14 cellular contexts compared by ENCODE assay signal in genomic region chr6:86017236-86017635, GRCh38.
DNase-seq lines count a peak whose midpoint lies in the region; ATAC-seq lines count a peak whose summit lies in the region.
"Had no signal": no experiment of that assay in that cellular context is flagged by ENCODE, and none has a peak within 500 bp of the region (broad histone marks: within the 10 kb centered on the region; RNA-seq: fewer than 3 reads in every experiment).

No MANE protein-coding gene starts in this region.

- H3K4me1 Mint-ChIP-seq in stimulated activated naive CD8-positive, alpha-beta T cell treated with anti-CD3 and anti-CD28 coated beads, Interleukin-15, amount 100 ng/mL, for 72 hours = no peaks in the 10 kb centered on the region
- H3K4me1 Mint-ChIP-seq: T-cell had no signal

- H3K9me3 Mint-ChIP-seq in stimulated activated naive CD8-positive, alpha-beta T cell treated with anti-CD3 and anti-CD28 coated beads, Interleukin-15, amount 100 ng/mL, for 72 hours = no peaks in the 10 kb centered on the region

- intact Hi-C loops in head of caudate nucleus (cut with DNase I) = no loop called here

- no peak overlapping the region for H3K27ac Mint-ChIP-seq in stimulated activated naive CD8-positive, alpha-beta T cell treated with anti-CD3 and anti-CD28 coated beads, Interleukin-15, amount 100 ng/mL, for 72 hours
- H3K27ac Mint-ChIP-seq: T-cell had no signal

- H3K27me3 Mint-ChIP-seq in stimulated activated naive CD8-positive, alpha-beta T cell treated with anti-CD3 and anti-CD28 coated beads, Interleukin-15, amount 100 ng/mL, for 72 hours = no peaks in the 10 kb centered on the region

- no peak overlapping the region for H3K4me3 Mint-ChIP-seq in stimulated activated naive CD8-positive, alpha-beta T cell treated with anti-CD3 and anti-CD28 coated beads, Interleukin-15, amount 100 ng/mL, for 72 hours
- H3K4me3 Mint-ChIP-seq: T-cell had no signal

- peak; percentile 63 for ATAC-seq in stimulated activated naive CD8-positive, alpha-beta T cell treated with anti-CD3 and anti-CD28 coated beads, Interleukin-15, Interleukin-2, amounts not matched to agents 100 U/mL and 50 U/mL, for 24 hours
- ATAC-seq in stimulated activated naive CD8-positive, alpha-beta T cell treated with anti-CD3 and anti-CD28 coated beads, Interleukin-15, amount 100 ng/mL, for 72 hours = no peak
- ATAC-seq in GM21737 (IDR thresholded peaks at IDR 0.05; ENCODE audit: unreplicated experiment) (peak; percentile 72), HG03135 (IDR thresholded peaks at IDR 0.05; ENCODE audit: unreplicated experiment) (peak; percentile 47), HG03280 (IDR thresholded peaks at IDR 0.05; ENCODE audit: unreplicated experiment) (no peak)
- ATAC-seq: Panc1, T-cell had no signal

- no peak for DNase-seq in stimulated activated naive CD8-positive, alpha-beta T cell treated with anti-CD3 and anti-CD28 coated beads, Interleukin-15, Interleukin-2, amounts not matched to agents 100 U/mL and 50 U/mL, for 24 hours
- DNase-seq in stimulated activated naive CD8-positive, alpha-beta T cell treated with anti-CD3 and anti-CD28 coated beads, Interleukin-15, amount 100 ng/mL, for 72 hours = no peak
- DNase-seq in NCI-H146 (lab: John Stamatoyannopoulos, UW) (no peak), head of caudate nucleus (no peak), T-helper 2 cell (no peak)
- DNase-seq: 8988T; activated CD4-positive, alpha-beta T cell treated with anti-CD3 and anti-CD28 coated beads for 48 hours; Caco-2; NCI-H2227 treated with DMSO at 0.1 percent for 48 hours; T-cell had no signal

Comparison
In these comparisons a context has a peak if more than half of its experiments do, and no peak if none do; other contexts are left out.
1. ATAC-seq: peak in stimulated activated naive CD8-positive, alpha-beta T cell treated with anti-CD3 and anti-CD28 coated beads, Interleukin-15, Interleukin-2, amounts not matched to agents 100 U/mL and 50 U/mL, for 24 hours (single experiment), GM21737 (single experiment) and HG03135 (single experiment); none in stimulated activated naive CD8-positive, alpha-beta T cell treated with anti-CD3 and anti-CD28 coated beads, Interleukin-15, amount 100 ng/mL, for 72 hours (single experiment) and HG03280 (single experiment).